8 cellular contexts compared by ENCODE assay signal in genomic region chr4:25235401-25235800, GRCh38. TPM values are rescaled to one million over a fixed set of nuclear protein-coding genes. Genes with fewer than 3 reads are reported as not detected.
A peak's percentile ranks its signal among the peaks of the same experiment; 100 is the strongest.
DNase-seq lines count a peak whose midpoint lies in the region; ATAC-seq and TF ChIP-seq lines count a peak whose summit lies in the region.

No MANE protein-coding gene starts in this region.

- H3K4me3 ChIP-seq in iPS-18a (ENCODE audit: low read length), result peak overlapping the region; percentile 89
- peak overlapping the region; percentile 91 for H3K4me3 ChIP-seq in thoracic aorta

- H3K27me3 Mint-ChIP-seq in activated T-cell treated with anti-CD3 and anti-CD28 coated beads, Interleukin-2, amount 50 U/mL, for 24 hours, result no peaks in the 10 kb centered on the region

- ATAC-seq in thoracic aorta (ENCODE audit: insufficient number of reproducible peaks, low FRiP score, low read depth), result no peak
- no peak for ATAC-seq in HG03354 (IDR thresholded peaks at IDR 0.05; ENCODE audit: poor library complexity, severe bottlenecking, unreplicated experiment)
- no peak for ATAC-seq in GM19328 (IDR thresholded peaks at IDR 0.05; ENCODE audit: unreplicated experiment)

- DNase-seq in activated T-cell treated with anti-CD3 and anti-CD28 coated beads, Interleukin-2, amount 50 U/mL, for 24 hours, result no peak
- no peak for DNase-seq in activated T-cell treated with anti-CD3 and anti-CD28 coated beads, Interleukin-2, amount 50 U/mL, for 1 hour
- no peak for DNase-seq in thoracic aorta (ENCODE audit: low spot score)
- no peak for DNase-seq in NOMO-1 (lab: John Stamatoyannopoulos, UW; ENCODE audit: unreplicated experiment in 2 of 2)

- TF ChIP-seq CTCF in VCaP (conservative IDR thresholded peaks at IDR 0.05), result no peak
- TF ChIP-seq CTCF in thoracic aorta (IDR thresholded peaks at IDR 0.05), result no peak

- H3K4me1 ChIP-seq in iPS-18a (ENCODE audit: control insufficient read depth, low read depth, low read length) (peaks cover 6% of the 10 kb centered on the region), thoracic aorta (ENCODE audit: control insufficient read depth in 1 of 2, low read depth in 2 of 2) (peaks cover 6 to 7% of the 10 kb centered on the region in 2 donors)

- no peaks in the 10 kb centered on the region for H3K36me3 ChIP-seq in iPS-18a (ENCODE audit: control insufficient read depth, low read depth, low read length)
- no peaks in the 10 kb centered on the region for H3K36me3 ChIP-seq in thoracic aorta

- peaks cover 59% of the 10 kb centered on the region for H3K4me1 Mint-ChIP-seq in activated T-cell treated with anti-CD3 and anti-CD28 coated beads, Interleukin-2, amount 50 U/mL, for 24 hours (ENCODE audit: low read depth)

- peak overlapping the region; percentile 85 for H3K27ac ChIP-seq in VCaP
- H3K27ac ChIP-seq in iPS-18a (ENCODE audit: low read length), result no peak overlapping the region
- peak overlapping the region in 1 of 2 donors; percentile 91 for H3K27ac ChIP-seq in thoracic aorta

- H3K27me3 ChIP-seq in iPS-18a (ENCODE audit: control insufficient read depth, insufficient read depth, low read length) (peaks cover 22% of the 10 kb centered on the region), thoracic aorta (replicated peaks; ENCODE audit: insufficient read depth) (no peaks in the 10 kb centered on the region)

- peak overlapping the region; percentile 92 for H3K27ac Mint-ChIP-seq in activated T-cell treated with anti-CD3 and anti-CD28 coated beads, Interleukin-2, amount 50 U/mL, for 24 hours

- peak overlapping the region; percentile 85 for H3K4me3 Mint-ChIP-seq in activated T-cell treated with anti-CD3 and anti-CD28 coated beads, Interleukin-2, amount 50 U/mL, for 24 hours

- H3K9ac ChIP-seq in iPS-18a (ENCODE audit: low read length), result no peak overlapping the region

- peaks cover 46% of the 10 kb centered on the region for H3K36me3 Mint-ChIP-seq in activated T-cell treated with anti-CD3 and anti-CD28 coated beads, Interleukin-2, amount 50 U/mL, for 24 hours (ENCODE audit: low read depth)

- peaks cover 5% of the 10 kb centered on the region for H3K9me3 Mint-ChIP-seq in activated T-cell treated with anti-CD3 and anti-CD28 coated beads, Interleukin-2, amount 50 U/mL, for 24 hours

- H3K9me3 ChIP-seq in iPS-18a (ENCODE audit: control insufficient read depth, low read depth, low read length) (peaks cover 12% of the 10 kb centered on the region), thoracic aorta (peaks cover 12% of the 10 kb centered on the region)

RNA-seq across cellular contexts. Expression of gene PI4K2B, which starts 1.6 kb away (rescaled TPM):
- 10 to 100 TPM; 11.8 to 12.9 TPM for total RNA-seq in thoracic aorta
